In the genomic region with DNA sequence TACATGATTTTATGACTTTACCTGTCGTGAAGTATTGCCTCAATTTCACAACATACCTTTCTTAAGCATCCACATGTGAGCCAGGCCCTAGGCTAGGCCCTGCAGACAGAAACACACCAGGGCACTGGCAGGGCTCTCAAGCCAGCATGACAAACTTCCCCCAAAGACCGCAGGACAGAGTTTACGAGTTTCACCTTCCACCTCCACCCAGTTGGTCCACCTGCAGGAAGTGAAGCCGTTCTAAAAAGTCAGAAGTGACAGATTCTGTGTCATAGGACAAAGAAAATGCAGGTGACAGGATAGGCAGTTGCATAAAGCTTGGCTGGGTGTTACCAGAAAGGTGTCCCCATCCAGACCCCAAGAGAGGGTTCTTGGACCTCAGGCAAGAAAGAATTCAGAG, we compare ENCODE assay signal across 13 cellular contexts. TPM values are rescaled to one million over a fixed set of nuclear protein-coding genes. Genes with fewer than 3 reads are reported as not detected.
DNase-seq lines count a peak whose midpoint lies in the region; ATAC-seq and TF ChIP-seq lines count a peak whose summit lies in the region.
"Had no signal": no experiment of that assay in that cellular context is flagged by ENCODE, and none has a peak within 500 bp of the region (broad histone marks: within the 10 kb centered on the region; RNA-seq: fewer than 3 reads in every experiment).

No MANE protein-coding gene starts in this region.

- POLR2A ChIA-PET in CD4-positive, alpha-beta memory T cell (lab: Charles Lee; ENCODE audit: partially characterized antibody): no interaction called here
- POLR2A ChIA-PET in activated CD4-positive, alpha-beta memory T cell treated with anti-CD3 and anti-CD28 coated beads, Interleukin-2, amount 10 ng/mL, durations not matched to agents 7 days and 5 days (lab: Charles Lee): no interaction called here

- 68 to 83% (median 75%) methylated on average over 4 of the region's 4 CpGs for WGBS in spleen, 5 donors

- no peak for TF ChIP-seq CTCF in spleen (IDR thresholded peaks at IDR 0.05 in 8 of 11, conservative IDR thresholded peaks at IDR 0.05 in 3 of 11)

- DNase-seq in CD4-positive, alpha-beta memory T cell: peak in 3 of 5 donors; percentile 3 to 13 (median 7)
- DNase-seq in activated CD4-positive, alpha-beta memory T cell treated with anti-CD3 and anti-CD28 coated beads, Interleukin-2, amount 10 ng/mL, durations not matched to agents 7 days and 5 days: peak; percentile 28
- no peak for DNase-seq in DMS53 treated with DMSO at 0.1 percent for 48 hours (lab: John Stamatoyannopoulos, UW; ENCODE audit: unreplicated experiment)
- no peak for DNase-seq in OCI-M2 (lab: John Stamatoyannopoulos, UW; ENCODE audit: unreplicated experiment)
- DNase-seq in spleen: no peak
- DNase-seq: CD4-positive, alpha-beta T cell; heart left ventricle; stimulated activated CD4-positive, alpha-beta T cell treated with anti-CD3 and anti-CD28 coated beads, Interleukin-4, amount 100 ng/mL, for 1 hour had no signal

- peak overlapping the region; percentile 7 to 93 (median 50) for H3K27ac Mint-ChIP-seq in CD4-positive, alpha-beta memory T cell
- H3K27ac Mint-ChIP-seq in activated CD4-positive, alpha-beta memory T cell treated with anti-CD3 and anti-CD28 coated beads, Interleukin-2, amount 10 ng/mL, durations not matched to agents 7 days and 5 days: peak overlapping the region; percentile 76
- H3K27ac Mint-ChIP-seq: CD4-positive, alpha-beta T cell; nephron; WTC11 had no signal

- H3K4me3 ChIP-seq in CD4-positive, alpha-beta memory T cell (ENCODE audit: low read length in 2 of 2): no peak overlapping the region
- H3K4me3 ChIP-seq in spleen: no peak overlapping the region
- H3K4me3 ChIP-seq: heart left ventricle had no signal

- peaks cover 5 to 11% (median 7%) of the 10 kb centered on the region in 4 donors for H3K4me1 Mint-ChIP-seq in CD4-positive, alpha-beta memory T cell
- peaks cover 26% of the 10 kb centered on the region for H3K4me1 Mint-ChIP-seq in activated CD4-positive, alpha-beta memory T cell treated with anti-CD3 and anti-CD28 coated beads, Interleukin-2, amount 10 ng/mL, durations not matched to agents 7 days and 5 days

- ATAC-seq in GM18870 (IDR thresholded peaks at IDR 0.05; ENCODE audit: unreplicated experiment) (peak; percentile 61), HG02884 (IDR thresholded peaks at IDR 0.05; ENCODE audit: unreplicated experiment) (peak; percentile 67), HG02973 (IDR thresholded peaks at IDR 0.05; ENCODE audit: unreplicated experiment) (no peak)
- ATAC-seq: heart left ventricle, WTC11 had no signal

- intact Hi-C loops in CD4-positive, alpha-beta memory T cell (cut with micrococcal nuclease): no loop called here
- intact Hi-C loops in spleen (cut with DNase I; ENCODE audit: low total_unique reads): no loop called here

- CTCF ChIA-PET in CD4-positive, alpha-beta memory T cell (lab: Charles Lee; ENCODE audit: partially characterized antibody): no interaction called here
- CTCF ChIA-PET in activated CD4-positive, alpha-beta memory T cell treated with anti-CD3 and anti-CD28 coated beads, Interleukin-2, amount 10 ng/mL, durations not matched to agents 7 days and 5 days (lab: Charles Lee): no interaction called here

- no peaks in the 10 kb centered on the region for H3K27me3 ChIP-seq in CD4-positive, alpha-beta memory T cell (ENCODE audit: insufficient read depth, low read length)
- H3K27me3 ChIP-seq in spleen (replicated peaks in 1 of 7): no peaks in the 10 kb centered on the region

- H3K4me1 ChIP-seq in CD4-positive, alpha-beta memory T cell (ENCODE audit: insufficient read depth, low read length): no peaks in the 10 kb centered on the region
- H3K4me1 ChIP-seq in spleen: peaks cover 0 to 5% (median 0%) of the 10 kb centered on the region in 6 donors

- no peak for TF ChIP-seq POLR2A in spleen (IDR thresholded peaks at IDR 0.05)

- peaks cover 0 to 1% of the 10 kb centered on the region in 2 donors for H3K36me3 Mint-ChIP-seq in CD4-positive, alpha-beta memory T cell
- peaks cover 4% of the 10 kb centered on the region for H3K36me3 Mint-ChIP-seq in activated CD4-positive, alpha-beta memory T cell treated with anti-CD3 and anti-CD28 coated beads, Interleukin-2, amount 10 ng/mL, durations not matched to agents 7 days and 5 days (ENCODE audit: low read depth)

- H3K36me3 ChIP-seq in CD4-positive, alpha-beta memory T cell (ENCODE audit: insufficient read depth, low read length): no peaks in the 10 kb centered on the region
- no peaks in the 10 kb centered on the region for H3K36me3 ChIP-seq in spleen
- H3K36me3 ChIP-seq: heart left ventricle had no signal

- H3K4me3 Mint-ChIP-seq in CD4-positive, alpha-beta memory T cell: peak overlapping the region in 4 of 8 donors; percentile 21 to 66 (median 42)
- peak overlapping the region; percentile 3 for H3K4me3 Mint-ChIP-seq in activated CD4-positive, alpha-beta memory T cell treated with anti-CD3 and anti-CD28 coated beads, Interleukin-2, amount 10 ng/mL, durations not matched to agents 7 days and 5 days
- H3K4me3 Mint-ChIP-seq: CD4-positive, alpha-beta T cell; nephron; WTC11 had no signal

- H3K27ac ChIP-seq in CD4-positive, alpha-beta memory T cell (ENCODE audit: low read depth, low read length): no peak overlapping the region
- peak overlapping the region in 1 of 8 donors; percentile 33 for H3K27ac ChIP-seq in spleen
- H3K27ac ChIP-seq: heart left ventricle had no signal

- no peaks in the 10 kb centered on the region for H3K9me3 ChIP-seq in CD4-positive, alpha-beta memory T cell (ENCODE audit: control insufficient read depth in 1 of 2, low read length in 2 of 2)
- H3K9me3 ChIP-seq in spleen: peaks cover 0 to 12% (median 6%) of the 10 kb centered on the region in 8 donors

- peaks cover 0 to 1% of the 10 kb centered on the region in 2 donors for H3K27me3 Mint-ChIP-seq in CD4-positive, alpha-beta memory T cell
- peaks cover 4% of the 10 kb centered on the region for H3K27me3 Mint-ChIP-seq in activated CD4-positive, alpha-beta memory T cell treated with anti-CD3 and anti-CD28 coated beads, Interleukin-2, amount 10 ng/mL, durations not matched to agents 7 days and 5 days
- H3K27me3 Mint-ChIP-seq: CD4-positive, alpha-beta T cell had no signal

- H3K9me3 Mint-ChIP-seq in CD4-positive, alpha-beta memory T cell: peaks cover 0 to 13% (median 6%) of the 10 kb centered on the region in 8 donors
- peaks cover 5% of the 10 kb centered on the region for H3K9me3 Mint-ChIP-seq in activated CD4-positive, alpha-beta memory T cell treated with anti-CD3 and anti-CD28 coated beads, Interleukin-2, amount 10 ng/mL, durations not matched to agents 7 days and 5 days
- H3K9me3 Mint-ChIP-seq: CD4-positive, alpha-beta T cell had no signal

RNA-seq across cellular contexts. Expression of a gene that starts 30.7 kb away (rescaled TPM):
- total RNA-seq in CD4-positive, alpha-beta memory T cell: 10 to 100 TPM; 39.9 to 41.0 TPM
- 10 to 100 TPM in 1 of 2 donors, 1 to 10 TPM in 1; 4.9 to 23.6 TPM for polyA plus RNA-seq in CD4-positive, alpha-beta memory T cell
- total RNA-seq in activated CD4-positive, alpha-beta memory T cell treated with anti-CD3 and anti-CD28 coated beads, Interleukin-2, amount 10 ng/mL, durations not matched to agents 7 days and 5 days: 10 to 100 TPM; 79.5 to 84.2 TPM
- 100 to 1,000 TPM in 6 of 7 donors, 10 to 100 TPM in 1; 98.7 to 167 (median 146) TPM for total RNA-seq in spleen
- polyA plus RNA-seq in spleen: 10 to 100 TPM; 11.9 to 27.9 (median 21.5) TPM

Comparison
In these comparisons a context has a peak if more than half of its experiments do, and no peak if none do; other contexts are left out.
1. DNase-seq: peak in CD4-positive, alpha-beta memory T cell (3 of 5) and activated CD4-positive, alpha-beta memory T cell treated with anti-CD3 and anti-CD28 coated beads, Interleukin-2, amount 10 ng/mL, durations not matched to agents 7 days and 5 days (single experiment); none in DMS53 treated with DMSO at 0.1 percent for 48 hours (single experiment), OCI-M2 (single experiment) and spleen (single experiment).